Comparison of ENCODE assay signal across 17 cellular contexts in genomic region chr6:135085700-135086413, GRCh38. TPM values are rescaled to one million over a fixed set of nuclear protein-coding genes. Genes with fewer than 3 reads are reported as not detected.
DNase-seq lines count a peak whose midpoint lies in the region; ATAC-seq and TF ChIP-seq lines count a peak whose summit lies in the region.
"Had no signal": no experiment of that assay in that cellular context is flagged by ENCODE, and none has a peak within 500 bp of the region (broad histone marks: within the 10 kb centered on the region; RNA-seq: fewer than 3 reads in every experiment).

No MANE protein-coding gene starts in this region.

- H3K36me3 Mint-ChIP-seq in activated T-cell treated with anti-CD3 and anti-CD28 coated beads, Interleukin-2, amount 50 U/mL, for 24 hours (ENCODE audit: low read depth), result peaks cover 9% of the 10 kb centered on the region
- H3K36me3 Mint-ChIP-seq in HFFc6 (ENCODE audit: low read depth), result peaks cover 11% of the 10 kb centered on the region

- H3K36me3 ChIP-seq in osteoblast (ENCODE audit: insufficient read depth, low read length), result no peaks in the 10 kb centered on the region
- H3K36me3 ChIP-seq: cardiac muscle cell, HAP-1, SJCRH30 had no signal

- peaks cover 14% of the 10 kb centered on the region for H3K9me3 Mint-ChIP-seq in activated T-cell treated with anti-CD3 and anti-CD28 coated beads, Interleukin-2, amount 50 U/mL, for 24 hours
- H3K9me3 Mint-ChIP-seq in HFFc6, result peaks cover 17% of the 10 kb centered on the region

- no peak for ATAC-seq in HG03520 (IDR thresholded peaks at IDR 0.05; ENCODE audit: unreplicated experiment)
- ATAC-seq: psoas muscle had no signal

- H3K4me2 ChIP-seq in osteoblast (ENCODE audit: insufficient read depth, low read length), result peak overlapping the region; percentile 3

- H3K27me3 Mint-ChIP-seq in activated T-cell treated with anti-CD3 and anti-CD28 coated beads, Interleukin-2, amount 50 U/mL, for 24 hours, result no peaks in the 10 kb centered on the region
- H3K27me3 Mint-ChIP-seq in HFFc6 (ENCODE audit: insufficient read depth), result peaks cover 7% of the 10 kb centered on the region

- no peaks in the 10 kb centered on the region for H3K9me3 ChIP-seq in osteoblast (ENCODE audit: low read depth, low read length)
- H3K9me3 ChIP-seq: SJCRH30 had no signal

- peaks cover 4% of the 10 kb centered on the region for H3K4me1 ChIP-seq in osteoblast (ENCODE audit: insufficient read depth, low read length)
- H3K4me1 ChIP-seq: psoas muscle had no signal

- peak overlapping the region; percentile 56 for H3K4me3 Mint-ChIP-seq in activated T-cell treated with anti-CD3 and anti-CD28 coated beads, Interleukin-2, amount 50 U/mL, for 24 hours
- H3K4me3 Mint-ChIP-seq in HFFc6, result peak overlapping the region; percentile 62; the same call in 1 of the 2 replicates

- H3K27ac Mint-ChIP-seq in activated T-cell treated with anti-CD3 and anti-CD28 coated beads, Interleukin-2, amount 50 U/mL, for 24 hours, result peak overlapping the region; percentile 92
- no peak overlapping the region for H3K27ac Mint-ChIP-seq in HFFc6

- H2AFZ ChIP-seq in osteoblast (ENCODE audit: low read length), result no peak overlapping the region

- H3K4me3 ChIP-seq in WI38 (ENCODE audit: low read depth, low read length), result peak overlapping the region; percentile 34
- H3K4me3 ChIP-seq in osteoblast (ENCODE audit: insufficient read depth, low read length), result no peak overlapping the region
- H3K4me3 ChIP-seq: cardiac muscle cell, HAP-1, psoas muscle, SJCRH30 had no signal

- H3K27ac ChIP-seq in osteoblast (ENCODE audit: low read depth, low read length), result no peak overlapping the region
- H3K27ac ChIP-seq: cardiac muscle cell, psoas muscle, SJCRH30 had no signal

- no peak for TF ChIP-seq CTCF in HFFc6 (IDR thresholded peaks at IDR 0.05)
- no peak for TF ChIP-seq CTCF in WI38 (IDR thresholded peaks at IDR 0.05; ENCODE audit: low read depth, low read length)
- TF ChIP-seq CTCF in osteoblast (IDR thresholded peaks at IDR 0.05; ENCODE audit: extremely low read depth, low read depth, low read length), result no peak

- no peaks in the 10 kb centered on the region for H3K79me2 ChIP-seq in osteoblast (ENCODE audit: insufficient read depth, low read length)

- H4K20me1 ChIP-seq in osteoblast (ENCODE audit: insufficient read depth, low read length), result no peaks in the 10 kb centered on the region

- no peak for DNase-seq in activated T-cell treated with anti-CD3 and anti-CD28 coated beads, Interleukin-2, amount 50 U/mL, for 24 hours
- DNase-seq in activated T-cell treated with anti-CD3 and anti-CD28 coated beads, Interleukin-2, amount 50 U/mL, for 48 hours, result no peak
- DNase-seq in HFFc6 (no peak), osteoblast (ENCODE audit: insufficient read length, low spot score, missing footprints) (no peak), AML-193 (lab: John Stamatoyannopoulos, UW) (no peak)
- no peak for DNase-seq in stimulated activated CD4-positive, alpha-beta T cell treated with anti-CD3 and anti-CD28 coated beads, Interleukin-4, amount 100 ng/mL, for 1 hour
- DNase-seq: DMS79 treated with DMSO at 0.1 percent for 48 hours; glutamatergic neuron; NCI-H1930; NCI-H774; psoas muscle; SJCRH30; stimulated activated CD4-positive, alpha-beta T cell treated with anti-CD3 and anti-CD28 coated beads, Interleukin-15, amount 100 ng/mL, for 24 hours had no signal

- peaks cover 63% of the 10 kb centered on the region for H3K4me1 Mint-ChIP-seq in activated T-cell treated with anti-CD3 and anti-CD28 coated beads, Interleukin-2, amount 50 U/mL, for 24 hours (ENCODE audit: low read depth)
- peaks cover 9% of the 10 kb centered on the region for H3K4me1 Mint-ChIP-seq in HFFc6 (ENCODE audit: low read depth)

- H3K27me3 ChIP-seq in osteoblast (ENCODE audit: insufficient read depth, low read length), result peaks cover 24% of the 10 kb centered on the region
- H3K27me3 ChIP-seq: cardiac muscle cell, SJCRH30 had no signal

RNA-seq across cellular contexts. Expression of gene HBS1L, which starts 31.2 kb away (rescaled TPM):
- total RNA-seq in HFFc6 (2021; fragmentation: NEBNext Ultra II Directional; extraction: Animal tissue kit (Norgen Biotek cat#: 25700)), result 100 to 1,000 TPM; 100 to 123 (median 107) TPM
- 86.9 and 94.8 TPM in 2 replicates for total RNA-seq in osteoblast
